In the genomic region with DNA sequence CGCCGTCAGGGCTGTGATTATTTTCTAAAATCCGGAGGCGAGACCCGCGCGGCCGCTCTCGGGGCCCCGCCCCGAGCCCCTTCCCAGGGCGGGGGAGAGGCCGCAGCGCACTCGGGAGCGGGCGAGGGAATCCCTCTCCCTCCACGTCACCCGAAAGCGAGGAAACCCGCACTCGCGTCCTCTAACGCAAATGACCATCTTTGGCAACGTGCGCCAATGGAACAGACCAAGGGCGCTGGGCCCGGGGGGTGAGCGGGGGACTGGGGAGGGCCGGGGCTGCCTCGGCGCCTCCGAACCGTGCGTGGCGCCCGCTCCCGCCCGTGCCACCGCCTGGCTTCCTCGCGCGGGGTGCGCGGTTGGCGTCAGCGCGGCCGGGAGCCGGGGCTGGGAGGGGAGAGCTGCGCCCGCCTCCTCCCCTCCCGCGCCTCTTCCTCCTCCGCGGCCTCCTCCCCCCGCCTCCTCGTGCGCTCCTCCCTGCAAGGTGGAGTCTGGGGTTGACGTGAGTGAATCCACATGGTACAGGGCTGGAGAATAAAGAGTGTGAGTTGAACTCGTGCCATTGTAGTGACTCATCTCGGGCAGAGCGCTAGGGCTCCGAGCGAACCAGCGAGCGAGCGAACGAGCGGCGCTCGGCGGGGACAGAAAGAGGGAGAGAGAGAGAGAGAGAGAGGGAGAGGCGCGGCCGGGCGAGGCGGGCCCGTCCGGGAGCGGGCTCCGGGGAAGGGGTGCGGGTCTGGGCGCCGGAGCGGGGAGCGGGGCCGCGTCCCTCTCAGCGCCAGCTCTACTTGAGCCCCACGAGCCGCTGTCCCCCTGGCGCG, we compare ENCODE assay signal across 8 cellular contexts. TPM values are rescaled to one million over a fixed set of nuclear protein-coding genes. Genes with fewer than 3 reads are reported as not detected.
A peak's percentile ranks its signal among the peaks of the same experiment; 100 is the strongest.
DNase-seq lines count a peak whose midpoint lies in the region; ATAC-seq and TF ChIP-seq lines count a peak whose summit lies in the region.

Gene FOSL2 (plus strand): TSS at position 562 of the 818 bp plus-strand sequence. CDS start 863 bp downstream, outside the sequence.

- H3K36me3 ChIP-seq in PC-3 (ENCODE audit: low read depth, low read length) (no peaks in the 10 kb centered on the region), mucosa of rectum (ENCODE audit: control insufficient read depth in 2 of 2, insufficient read depth in 2 of 2, low read length in 2 of 2) (peaks cover 0 to 3% of the 10 kb centered on the region in 2 donors)

- CTCF ChIA-PET in PC-3 (lab: Charles Lee) = no interaction called here

- no peak for TF ChIP-seq CTCF in PC-3 (conservative IDR thresholded peaks at IDR 0.05; ENCODE audit: low read depth, low read length)
- no peak for TF ChIP-seq CTCF in epithelial cell of proximal tubule (conservative IDR thresholded peaks at IDR 0.05; ENCODE audit: low read depth, low read length)

- peak; percentile 79 for ATAC-seq in GM21576 (IDR thresholded peaks at IDR 0.05; ENCODE audit: unreplicated experiment)
- peak; percentile 61 for ATAC-seq in PC-3

- H3K27ac ChIP-seq in PC-3 (ENCODE audit: low read length) (peak within 1 kb of the TSS; percentile 91), mucosa of rectum (ENCODE audit: low read depth in 2 of 2, low read length in 2 of 2) (peak within 1 kb of the TSS; percentile 99 to 100)

- H3K4me3 ChIP-seq in PC-3 (ENCODE audit: low read length) (peak within 1 kb of the TSS; percentile 87), epithelial cell of proximal tubule (ENCODE audit: low read depth, low read length) (peak within 1 kb of the TSS; percentile 77), mucosa of rectum (ENCODE audit: low read length in 2 of 2) (peak within 1 kb of the TSS; percentile 87 to 93)

- peak within 1 kb of the TSS; percentile 71 for H2AFZ ChIP-seq in PC-3 (ENCODE audit: low read length)

- no peaks in the 10 kb centered on the region for H3K9me3 ChIP-seq in PC-3 (ENCODE audit: low read length)
- H3K9me3 ChIP-seq in mucosa of rectum (ENCODE audit: control insufficient read depth in 2 of 2, low read length in 2 of 2) = no peaks in the 10 kb centered on the region

- intact Hi-C loops in PC-3 (cut with micrococcal nuclease) = loop anchor here (1.0 to 5.0 kb wide), 3 partner anchors 50 to 437 kb away; no protein-coding TSS in a partner anchor

- H3K27me3 ChIP-seq in PC-3 (ENCODE audit: low read length) (no peaks in the 10 kb centered on the region), mucosa of rectum (ENCODE audit: control insufficient read depth in 2 of 2, insufficient read depth in 2 of 2, low read length in 2 of 2) (no peaks in the 10 kb centered on the region)

- H3K9ac ChIP-seq in PC-3 (ENCODE audit: low read length) (peak within 1 kb of the TSS; percentile 97), mucosa of rectum (ENCODE audit: low read depth in 1 of 2, low read length in 2 of 2) (peak within 1 kb of the TSS; percentile 99)

- peaks cover 50% of the 10 kb centered on the region for H3K79me2 ChIP-seq in PC-3 (ENCODE audit: low read length)

- H3K4me1 ChIP-seq in PC-3 (ENCODE audit: insufficient read depth, low read length) = peaks cover 38% of the 10 kb centered on the region
- H3K4me1 ChIP-seq in mucosa of rectum (ENCODE audit: control insufficient read depth in 2 of 2, insufficient read depth in 2 of 2, low read length in 2 of 2) = peaks cover 19 to 34% of the 10 kb centered on the region in 2 donors

- no TSS peak for BruUV-seq in PC-3 (replicated peaks; lab: Mats Ljungman, UMichigan)

- peak; percentile 20; the same call in 1 of the 2 replicates for TF ChIP-seq RAD21 in Ishikawa (IDR thresholded peaks at IDR 0.05; ENCODE audit: low read depth)

- H3K9me2 ChIP-seq in PC-3 (replicated peaks; ENCODE audit: low read length) = no peaks in the 10 kb centered on the region

- H3F3A ChIP-seq in PC-3 (ENCODE audit: low read length, unreplicated experiment) = no peaks in the 10 kb centered on the region

- peaks cover 27% of the 10 kb centered on the region for H4K20me1 ChIP-seq in PC-3 (ENCODE audit: low read length)

- POLR2A ChIA-PET in PC-3 (lab: Charles Lee; ENCODE audit: unreplicated experiment) = interaction anchor here (0.5 to 0.6 kb wide), 4 partner anchors 142 to 593 kb away, joined by 3 to 11 read pairs (median 6); partner anchors contain the start of gene PPP1CB

- TF ChIP-seq EP300 in Ishikawa (IDR thresholded peaks at IDR 0.05; ENCODE audit: borderline replicate concordance) = peak; percentile 31; the same call in 1 of the 2 replicates

- H3K4me2 ChIP-seq in PC-3 (ENCODE audit: low read length) = peak within 1 kb of the TSS; percentile 97

- DNase-seq in DMS114 treated with DMSO at 0.1 percent for 48 hours (lab: John Stamatoyannopoulos, UW; ENCODE audit: unreplicated experiment) (peak; percentile 87), PC-3 (peak; percentile 99), activated T-cell treated with anti-CD3 and anti-CD28 coated beads for 48 hours (ENCODE audit: low read depth) (peak; percentile 88), epithelial cell of proximal tubule (ENCODE audit: low read depth) (peak; percentile 95)
- peak; percentile 77 to 79 for DNase-seq in stimulated activated CD8-positive, alpha-beta memory T cell treated with anti-CD3 and anti-CD28 coated beads, Interleukin-7, amount 100 ng/mL, for 1 hour (ENCODE audit: low read depth in 2 of 2)

TF ChIP-seq in Ishikawa, 13 proteins besides CTCF, POLR2A, EP300 and RAD21:
- TF ChIP-seq, protein P1, sequence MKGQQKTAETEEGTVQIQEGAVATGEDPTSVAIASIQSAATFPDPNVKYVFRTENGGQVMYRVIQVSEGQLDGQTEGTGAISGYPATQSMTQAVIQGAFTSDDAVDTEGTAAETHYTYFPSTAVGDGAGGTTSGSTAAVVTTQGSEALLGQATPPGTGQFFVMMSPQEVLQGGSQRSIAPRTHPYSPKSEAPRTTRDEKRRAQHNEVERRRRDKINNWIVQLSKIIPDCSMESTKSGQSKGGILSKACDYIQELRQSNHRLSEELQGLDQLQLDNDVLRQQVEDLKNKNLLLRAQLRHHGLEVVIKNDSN (IDR thresholded peaks at IDR 0.05) = peak; percentile 57
- TF ChIP-seq FOXM1 (IDR thresholded peaks at IDR 0.05; ENCODE audit: borderline replicate concordance, low read depth) = no peak
- no peak for TF ChIP-seq ZBTB7A (IDR thresholded peaks at IDR 0.05; ENCODE audit: low read depth)
- TF ChIP-seq, protein P2, sequence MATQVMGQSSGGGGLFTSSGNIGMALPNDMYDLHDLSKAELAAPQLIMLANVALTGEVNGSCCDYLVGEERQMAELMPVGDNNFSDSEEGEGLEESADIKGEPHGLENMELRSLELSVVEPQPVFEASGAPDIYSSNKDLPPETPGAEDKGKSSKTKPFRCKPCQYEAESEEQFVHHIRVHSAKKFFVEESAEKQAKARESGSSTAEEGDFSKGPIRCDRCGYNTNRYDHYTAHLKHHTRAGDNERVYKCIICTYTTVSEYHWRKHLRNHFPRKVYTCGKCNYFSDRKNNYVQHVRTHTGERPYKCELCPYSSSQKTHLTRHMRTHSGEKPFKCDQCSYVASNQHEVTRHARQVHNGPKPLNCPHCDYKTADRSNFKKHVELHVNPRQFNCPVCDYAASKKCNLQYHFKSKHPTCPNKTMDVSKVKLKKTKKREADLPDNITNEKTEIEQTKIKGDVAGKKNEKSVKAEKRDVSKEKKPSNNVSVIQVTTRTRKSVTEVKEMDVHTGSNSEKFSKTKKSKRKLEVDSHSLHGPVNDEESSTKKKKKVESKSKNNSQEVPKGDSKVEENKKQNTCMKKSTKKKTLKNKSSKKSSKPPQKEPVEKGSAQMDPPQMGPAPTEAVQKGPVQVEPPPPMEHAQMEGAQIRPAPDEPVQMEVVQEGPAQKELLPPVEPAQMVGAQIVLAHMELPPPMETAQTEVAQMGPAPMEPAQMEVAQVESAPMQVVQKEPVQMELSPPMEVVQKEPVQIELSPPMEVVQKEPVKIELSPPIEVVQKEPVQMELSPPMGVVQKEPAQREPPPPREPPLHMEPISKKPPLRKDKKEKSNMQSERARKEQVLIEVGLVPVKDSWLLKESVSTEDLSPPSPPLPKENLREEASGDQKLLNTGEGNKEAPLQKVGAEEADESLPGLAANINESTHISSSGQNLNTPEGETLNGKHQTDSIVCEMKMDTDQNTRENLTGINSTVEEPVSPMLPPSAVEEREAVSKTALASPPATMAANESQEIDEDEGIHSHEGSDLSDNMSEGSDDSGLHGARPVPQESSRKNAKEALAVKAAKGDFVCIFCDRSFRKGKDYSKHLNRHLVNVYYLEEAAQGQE (IDR thresholded peaks at IDR 0.05; ENCODE audit: low read depth) = no peak
- TF ChIP-seq TCF12 (IDR thresholded peaks at IDR 0.05; ENCODE audit: low read depth) = peak; percentile 62
- no peak for TF ChIP-seq CEBPB (IDR thresholded peaks at IDR 0.05)
- TF ChIP-seq EGR1 (IDR thresholded peaks at IDR 0.05) = peak; percentile 70; the same call in 1 of the 2 replicates
- TF ChIP-seq TEAD4 (IDR thresholded peaks at IDR 0.05) = peak; percentile 71; the same call in 1 of the 2 replicates
- TF ChIP-seq CREB1 (IDR thresholded peaks at IDR 0.05; ENCODE audit: low read depth) = peak; percentile 60
- peak; percentile 48; the same call in 1 of the 2 replicates for TF ChIP-seq TAF1 (IDR thresholded peaks at IDR 0.05; ENCODE audit: low read depth)
- 0 out of 2 replicates have a peak, but pooled peaks have one; percentile 51 for TF ChIP-seq YY1 (IDR thresholded peaks at IDR 0.05; ENCODE audit: low read depth)
- peak; percentile 80 for TF ChIP-seq NFIC (IDR thresholded peaks at IDR 0.05)
- peak; percentile 91 for TF ChIP-seq MAX (IDR thresholded peaks at IDR 0.05)

RNA-seq across cellular contexts. Expression of gene FOSL2, which starts in this region (rescaled TPM):
- 34.2 and 46.8 TPM in 2 replicates for total RNA-seq in PC-3 (2014; rRNA removed)
- 91.8 and 103 TPM in 2 replicates for total RNA-seq in epithelial cell of proximal tubule

Comparison
In these comparisons a context has a peak if more than half of its experiments do, and no peak if none do; other contexts are left out.
1. Peak in every context shown above with its lines: DNase-seq, ATAC-seq, H3K4me3 ChIP-seq and H3K27ac ChIP-seq.